Comparison of ENCODE assay signal across 17 cellular contexts in genomic region chr22:43473441-43473840, GRCh38.
DNase-seq lines count a peak whose midpoint lies in the region; ATAC-seq and TF ChIP-seq lines count a peak whose summit lies in the region.
"Had no signal": no experiment of that assay in that cellular context is flagged by ENCODE, and none has a peak within 500 bp of the region (broad histone marks: within the 10 kb centered on the region; RNA-seq: fewer than 3 reads in every experiment).

No MANE protein-coding gene starts in this region.

- H3K4me3 ChIP-seq in left ventricle myocardium inferior, result no peak overlapping the region
- no peak overlapping the region for H3K4me3 ChIP-seq in spleen
- H3K4me3 ChIP-seq: A549; BLaER1 treated with 17β-estradiol and CSF1 and Interleukin-3, amounts not matched to agents 10 nM and 100 nM had no signal

- WGBS in spleen, 5 donors, result 58 to 84% (median 82%) methylated on average over 3 to 9 of the region's 9 CpGs

- H3K36me3 ChIP-seq in left ventricle myocardium inferior, result no peaks in the 10 kb centered on the region
- H3K36me3 ChIP-seq in spleen, result no peaks in the 10 kb centered on the region
- H3K36me3 ChIP-seq: BLaER1 treated with 17β-estradiol and CSF1 and Interleukin-3, amounts not matched to agents 10 nM and 100 nM had no signal

- H3K9me3 ChIP-seq in left ventricle myocardium inferior (replicated peaks) (no peaks in the 10 kb centered on the region), spleen (no peaks in the 10 kb centered on the region)
- H3K9me3 ChIP-seq: A549; BLaER1 treated with 17β-estradiol and CSF1 and Interleukin-3, amounts not matched to agents 10 nM and 100 nM; Caco-2 had no signal

- H3K27me3 ChIP-seq in left ventricle myocardium inferior (ENCODE audit: low read depth) (peaks cover 78% of the 10 kb centered on the region), spleen (replicated peaks in 1 of 7) (peaks cover 0 to 63% (median 0%) of the 10 kb centered on the region in 7 donors)
- H3K27me3 ChIP-seq: BLaER1 treated with 17β-estradiol and CSF1 and Interleukin-3, amounts not matched to agents 10 nM and 100 nM had no signal

- H3K4me1 ChIP-seq in left ventricle myocardium inferior (no peaks in the 10 kb centered on the region), spleen (no peaks in the 10 kb centered on the region)
- H3K4me1 ChIP-seq: A549, Caco-2 had no signal

- intact Hi-C loops in cardiac septum (cut with DNase I) (no loop called here), left ventricle myocardium inferior (cut with micrococcal nuclease) (no loop called here), spleen (cut with DNase I; ENCODE audit: low total_unique reads) (no loop called here)

- ATAC-seq in HG03460 (IDR thresholded peaks at IDR 0.05; ENCODE audit: unreplicated experiment), result no peak
- ATAC-seq: A549; CD8-positive, alpha-beta T cell had no signal

- TF ChIP-seq CTCF in left ventricle myocardium inferior (IDR thresholded peaks at IDR 0.05; ENCODE audit: borderline replicate concordance) (no peak), spleen (IDR thresholded peaks at IDR 0.05 in 8 of 11, conservative IDR thresholded peaks at IDR 0.05 in 3 of 11) (no peak)

- H3K27ac ChIP-seq in left ventricle myocardium inferior (replicated peaks) (no peak overlapping the region), spleen (no peak overlapping the region)
- H3K27ac ChIP-seq: 22Rv1; A549; BLaER1 treated with 17β-estradiol and CSF1 and Interleukin-3, amounts not matched to agents 10 nM and 100 nM; C4-2B had no signal

- no peak for TF ChIP-seq POLR2A in spleen (IDR thresholded peaks at IDR 0.05)

- peak; percentile 55 for DNase-seq in cardiac septum (ENCODE audit: low spot score)
- DNase-seq in left ventricle myocardium inferior, result no peak
- peak; percentile 78 for DNase-seq in mesenteric fat pad (ENCODE audit: low spot score)
- peak; percentile 47 for DNase-seq in spleen
- no peak for DNase-seq in activated CD4-positive, CD25-positive, alpha-beta regulatory T cell (lab: John Stamatoyannopoulos, UW)
- DNase-seq: AML-193; Caco-2; Calu3; CD4-positive, alpha-beta T cell; CD8-positive, alpha-beta T cell; DMS79 treated with DMSO at 0.1 percent for 48 hours; GF-D8 had no signal

Comparison
In these comparisons a context has a peak if more than half of its experiments do, and no peak if none do; other contexts are left out.
1. DNase-seq: peak in cardiac septum (single experiment), mesenteric fat pad (single experiment) and spleen (single experiment); none in left ventricle myocardium inferior (single experiment) and activated CD4-positive, CD25-positive, alpha-beta regulatory T cell (0 of 4).